In genomic region chr9:34627716-34628655, GRCh38 we compare ENCODE assay signal across 8 cellular contexts. TPM values are rescaled to one million over a fixed set of nuclear protein-coding genes. Genes with fewer than 3 reads are reported as not detected.
DNase-seq lines count a peak whose midpoint lies in the region; ATAC-seq and TF ChIP-seq lines count a peak whose summit lies in the region.

No MANE protein-coding gene starts in this region.

- H3K79me2 ChIP-seq in SU-DHL-6 (ENCODE audit: insufficient read depth, low read length), result no peaks in the 10 kb centered on the region

- peaks cover 66% of the 10 kb centered on the region for H3K27me3 Mint-ChIP-seq in osteocyte (ENCODE audit: unreplicated experiment)

- peaks cover 12% of the 10 kb centered on the region for H3K4me1 Mint-ChIP-seq in osteocyte (ENCODE audit: unreplicated experiment)

- TF ChIP-seq EP300 in esophagus muscularis mucosa (IDR thresholded peaks at IDR 0.05), result no peak

- intact Hi-C loops in esophagus muscularis mucosa (cut with DNase I), result no loop called here

- DNase-seq in esophagus muscularis mucosa (ENCODE audit: extremely low spot score), result no peak
- DNase-seq in osteocyte (ENCODE audit: extremely low spot score, unreplicated experiment), result no peak
- no peak for DNase-seq in NCI-H446 (lab: John Stamatoyannopoulos, UW)

- H3K27me3 ChIP-seq in SU-DHL-6 (ENCODE audit: low read length), result 0 out of 2 replicates have a peak, but pooled peaks cover 3% of the 10 kb centered on the region
- H3K27me3 ChIP-seq in esophagus muscularis mucosa, result peaks cover 0 to 77% (median 60%) of the 10 kb centered on the region in 4 donors

- 0 out of 2 replicates have a peak overlapping the region, but pooled peaks have one; percentile 3 for H3K9ac ChIP-seq in SU-DHL-6 (ENCODE audit: low read length)

- peak overlapping the region; percentile 75 for H3K4me3 Mint-ChIP-seq in osteocyte (ENCODE audit: unreplicated experiment)

- H3K9me3 ChIP-seq in SU-DHL-6 (ENCODE audit: insufficient read depth, low read length) (no peaks in the 10 kb centered on the region), esophagus muscularis mucosa (no peaks in the 10 kb centered on the region)

- no peak overlapping the region for H3K27ac ChIP-seq in SU-DHL-6 (ENCODE audit: low read depth, low read length)
- H3K27ac ChIP-seq in esophagus muscularis mucosa (replicated peaks in 1 of 4), result no peak overlapping the region

- H3K4me1 ChIP-seq in esophagus muscularis mucosa, result peaks cover 14 to 38% (median 29%) of the 10 kb centered on the region in 4 donors

- H2AFZ ChIP-seq in SU-DHL-6 (ENCODE audit: low read depth, low read length, severe bottlenecking), result no peak overlapping the region

- TF ChIP-seq POLR2A in esophagus muscularis mucosa (IDR thresholded peaks at IDR 0.05; ENCODE audit: low read depth) (no peak), GM18505 (IDR thresholded peaks at IDR 0.05; ENCODE audit: borderline replicate concordance, extremely low read depth, insufficient read depth, insufficient read length) (no peak)

- 0 out of 2 replicates have a peak, but pooled peaks cover 6% of the 10 kb centered on the region for H3F3A ChIP-seq in SU-DHL-6 (ENCODE audit: insufficient read depth)

- H3K36me3 Mint-ChIP-seq in osteocyte (ENCODE audit: unreplicated experiment), result no peaks in the 10 kb centered on the region

- H3K36me3 ChIP-seq in SU-DHL-6 (ENCODE audit: low read length) (no peaks in the 10 kb centered on the region), esophagus muscularis mucosa (no peaks in the 10 kb centered on the region)

- 46% methylated on average over 19 of the region's 20 CpGs for WGBS in esophagus muscularis mucosa

- H3K4me2 ChIP-seq in SU-DHL-6 (ENCODE audit: low read depth, low read length, poor library complexity, severe bottlenecking), result peak overlapping the region; percentile 40

- no peaks in the 10 kb centered on the region for H4K20me1 ChIP-seq in SU-DHL-6 (ENCODE audit: low read depth, low read length)

- no peaks in the 10 kb centered on the region for H3K9me3 Mint-ChIP-seq in osteocyte (ENCODE audit: unreplicated experiment)

- H3K4me3 ChIP-seq in SU-DHL-6 (ENCODE audit: insufficient read depth, low read length, poor library complexity, severe bottlenecking) (no peak overlapping the region), esophagus muscularis mucosa (peak overlapping the region; percentile 47 to 64 (median 52))

- no peak overlapping the region for H3K27ac Mint-ChIP-seq in osteocyte (ENCODE audit: unreplicated experiment)

- H3K9me2 ChIP-seq in SU-DHL-6 (replicated peaks; ENCODE audit: insufficient read depth, low read length), result no peaks in the 10 kb centered on the region

- TF ChIP-seq CTCF in SU-DHL-6 (IDR thresholded peaks at IDR 0.05; ENCODE audit: insufficient read depth, low read length, poor library complexity, severe bottlenecking), result no peak
- TF ChIP-seq CTCF in esophagus muscularis mucosa (IDR thresholded peaks at IDR 0.05), result no peak
- TF ChIP-seq CTCF in osteocyte (IDR thresholded peaks at IDR 0.05), result no peak

- ATAC-seq in GM18511 (IDR thresholded peaks at IDR 0.05; ENCODE audit: unreplicated experiment), result peak; percentile 14
- ATAC-seq in GM18505 (IDR thresholded peaks at IDR 0.05; ENCODE audit: unreplicated experiment), result no peak
- no peak for ATAC-seq in GM21619 (IDR thresholded peaks at IDR 0.05; ENCODE audit: unreplicated experiment)
- ATAC-seq in HG03354 (IDR thresholded peaks at IDR 0.05; ENCODE audit: poor library complexity, severe bottlenecking, unreplicated experiment), result no peak

RNA-seq across cellular contexts. Expression of gene ARID3C, which starts 0.9 kb away (rescaled TPM):
- not detected for total RNA-seq in esophagus muscularis mucosa
- not detected in 2 replicates for total RNA-seq in osteocyte

RNA-seq across cellular contexts. Expression of gene DCTN3, which starts 7.7 kb away (rescaled TPM):
- total RNA-seq in esophagus muscularis mucosa (100 to 1,000 TPM; 104 to 129 (median 113) TPM), osteocyte (97.0 and 105 TPM in 2 replicates)

RNA-seq across cellular contexts. Expression of gene SIGMAR1, which starts 9.6 kb away (rescaled TPM):
- total RNA-seq in esophagus muscularis mucosa, result 10 to 100 TPM; 73.4 to 90.3 (median 83.9) TPM
- 71.9 and 76.7 TPM in 2 replicates for total RNA-seq in osteocyte

RNA-seq across cellular contexts. Expression of gene RPP25L, which starts 16.1 kb away (rescaled TPM):
- total RNA-seq in esophagus muscularis mucosa, result 10 to 100 TPM; 11.6 to 26.7 (median 20.2) TPM
- total RNA-seq in osteocyte, result 14.4 and 16.2 TPM in 2 replicates

RNA-seq across cellular contexts. Expression of gene GALT, which starts 18.5 kb away (rescaled TPM):
- total RNA-seq in esophagus muscularis mucosa (10 to 100 TPM; 15.9 to 34.7 (median 22.9) TPM), osteocyte (57.2 and 58.4 TPM in 2 replicates)
